Comparison of ENCODE assay signal across 8 cellular contexts in genomic region chr20:37527638-37528441, GRCh38. TPM values are rescaled to one million over a fixed set of nuclear protein-coding genes. Genes with fewer than 3 reads are reported as not detected.
DNase-seq lines count a peak whose midpoint lies in the region; ATAC-seq and TF ChIP-seq lines count a peak whose summit lies in the region.

Gene BLCAP, minus strand, starts transcription at chr20:37527876. Its CDS starts 8,702 bp downstream, at chr20:37519174.

- H3K27ac ChIP-seq in HCT116 (ENCODE audit: low read depth, low read length) (peak within 1 kb of the TSS; percentile 94), neuronal stem cell (replicated peaks; ENCODE audit: low read length) (peak within 1 kb of the TSS; percentile 60), subcutaneous abdominal adipose tissue (ENCODE audit: low read depth, low read length) (peak within 1 kb of the TSS; percentile 95)

- H3K9ac ChIP-seq in HCT116 (ENCODE audit: low read length) = peak within 1 kb of the TSS; percentile 86
- peak within 1 kb of the TSS; percentile 97 for H3K9ac ChIP-seq in neuronal stem cell (ENCODE audit: low read depth, low read length, poor library complexity)
- peak within 1 kb of the TSS; percentile 92 to 98 (median 96) for H3K9ac ChIP-seq in subcutaneous abdominal adipose tissue (ENCODE audit: low read length in 5 of 5)

- peak within 1 kb of the TSS; percentile 85 to 97 for H3K4me3 ChIP-seq in HCT116 (replicated peaks in 1 of 2; ENCODE audit: low read depth in 1 of 2, low read length in 2 of 2)
- H3K4me3 ChIP-seq in neuronal stem cell (ENCODE audit: low read length in 2 of 2) = peak within 1 kb of the TSS; percentile 88 to 96
- peak within 1 kb of the TSS; percentile 94 to 100 (median 98) for H3K4me3 ChIP-seq in subcutaneous abdominal adipose tissue (ENCODE audit: low read depth in 1 of 5, low read length in 5 of 5)

- peak; percentile 69 for TF ChIP-seq POLR2A in HCT116 (IDR thresholded peaks at IDR 0.05; ENCODE audit: borderline replicate concordance, extremely low read depth, insufficient read depth, insufficient read length)

- H2BK120ac ChIP-seq in neuronal stem cell (ENCODE audit: low read depth, low read length) = peak within 1 kb of the TSS; percentile 90

- H2AFZ ChIP-seq in HCT116 (ENCODE audit: low read depth, low read length, poor library complexity, severe bottlenecking) (no peak within 1 kb of the TSS), neuronal stem cell (ENCODE audit: low read length) (peak within 1 kb of the TSS; percentile 90)

- H2BK15ac ChIP-seq in neuronal stem cell (ENCODE audit: low read length) = peak within 1 kb of the TSS; percentile 63

- H3K4me2 ChIP-seq in HCT116 (ENCODE audit: low read length) (peak within 1 kb of the TSS; percentile 95), neuronal stem cell (ENCODE audit: insufficient read depth, low read length, poor library complexity, severe bottlenecking) (peak within 1 kb of the TSS; percentile 80)

- CTCF ChIA-PET in HCT116 (lab: Charles Lee) = interaction anchor here (0.6 kb wide), 1 partner anchor 27 kb away, joined by 3 read pairs; no protein-coding TSS in a partner anchor

- peak within 1 kb of the TSS; percentile 88 for H2AK5ac ChIP-seq in neuronal stem cell (ENCODE audit: low read depth, low read length)

- H3K9me3 ChIP-seq in HCT116 (ENCODE audit: control insufficient read depth in 1 of 2, insufficient read depth in 1 of 2, low read depth in 1 of 2, low read length in 2 of 2) (no peaks in the 10 kb centered on the region), neuronal stem cell (replicated peaks in 1 of 2; ENCODE audit: control insufficient read depth in 2 of 2, insufficient read depth in 1 of 2, low read depth in 1 of 2, low read length in 2 of 2) (peaks cover 0 to 10% of the 10 kb centered on the region in 2 donors), subcutaneous abdominal adipose tissue (ENCODE audit: control insufficient read depth in 5 of 5, low read length in 5 of 5) (no peaks in the 10 kb centered on the region)

- H4K91ac ChIP-seq in neuronal stem cell (ENCODE audit: low read depth, low read length, poor library complexity) = no peak within 1 kb of the TSS

- H3K36me3 ChIP-seq in HCT116 (ENCODE audit: control insufficient read depth in 1 of 2, insufficient read depth in 2 of 2, low read length in 2 of 2) (no peaks in the 10 kb centered on the region), neuronal stem cell (replicated peaks in 1 of 2; ENCODE audit: control insufficient read depth in 2 of 2, insufficient read depth in 2 of 2, low read length in 2 of 2) (peaks cover 0 to 21% of the 10 kb centered on the region in 2 donors), subcutaneous abdominal adipose tissue (ENCODE audit: control insufficient read depth in 5 of 5, insufficient read depth in 5 of 5, low read length in 5 of 5) (peaks cover 0 to 3% (median 0%) of the 10 kb centered on the region in 5 donors)

- H3K27me3 ChIP-seq in HCT116 (ENCODE audit: insufficient read depth, low read length) (no peaks in the 10 kb centered on the region), neuronal stem cell (ENCODE audit: control insufficient read depth in 3 of 3, insufficient read depth in 3 of 3, low read depth in 1 of 3, low read length in 3 of 3) (no peaks in the 10 kb centered on the region), subcutaneous abdominal adipose tissue (ENCODE audit: control insufficient read depth in 5 of 5, insufficient read depth in 4 of 5, low read length in 5 of 5) (no peaks in the 10 kb centered on the region)

- intact Hi-C loops in HCT116 (cut with micrococcal nuclease) = no loop called here

- peaks cover 17% of the 10 kb centered on the region for H3K79me1 ChIP-seq in neuronal stem cell (ENCODE audit: low read depth, low read length)

- BruUV-seq in HCT116 (replicated peaks; lab: Mats Ljungman, UMichigan) = no TSS peak

- peak within 1 kb of the TSS; percentile 82 for H3K23ac ChIP-seq in neuronal stem cell (ENCODE audit: low read depth, low read length, poor library complexity)

- H3K79me2 ChIP-seq in HCT116 (ENCODE audit: insufficient read depth, low read length) = peaks cover 49% of the 10 kb centered on the region

- H4K20me1 ChIP-seq in HCT116 (ENCODE audit: insufficient read depth) = no peaks in the 10 kb centered on the region

- peak within 1 kb of the TSS; percentile 65 for H3K14ac ChIP-seq in neuronal stem cell (ENCODE audit: low read length)

- RAD21 ChIA-PET in HCT116 (lab: Charles Lee; ENCODE audit: low non-redundant PET in 1 of 2, low total read pairs in 2 of 2, uncharacterized antibody in 2 of 2, unreplicated experiment in 2 of 2) = no interaction called here

- H3K4me1 ChIP-seq in HCT116 (ENCODE audit: control insufficient read depth in 1 of 2, insufficient read depth in 2 of 2, low read length in 2 of 2) (peaks cover 28 to 47% of the 10 kb centered on the region in 2 experiments), neuronal stem cell (ENCODE audit: control insufficient read depth in 2 of 2, insufficient read depth in 1 of 2, low read depth in 1 of 2, low read length in 2 of 2) (peaks cover 15 to 16% of the 10 kb centered on the region in 2 donors), subcutaneous abdominal adipose tissue (ENCODE audit: control insufficient read depth in 5 of 5, insufficient read depth in 5 of 5, low read length in 5 of 5) (peaks cover 8 to 55% (median 53%) of the 10 kb centered on the region in 5 donors)

- H2BK12ac ChIP-seq in neuronal stem cell (ENCODE audit: low read length) = no peak within 1 kb of the TSS

- H4K8ac ChIP-seq in neuronal stem cell (ENCODE audit: low read depth, low read length) = no peak within 1 kb of the TSS

- no peak for TF ChIP-seq CTCF in HCT116 (IDR thresholded peaks at IDR 0.05 in 2 of 3, conservative IDR thresholded peaks at IDR 0.05 in 1 of 3; ENCODE audit: borderline replicate concordance in 1 of 3, insufficient read depth in 1 of 3, low read depth in 2 of 3, low read length in 2 of 3)

- peak within 1 kb of the TSS; percentile 94 for H2BK5ac ChIP-seq in neuronal stem cell (ENCODE audit: low read length)

- H3K4ac ChIP-seq in neuronal stem cell (ENCODE audit: low read length) = no peak within 1 kb of the TSS

- peak within 1 kb of the TSS; percentile 96 for H3K18ac ChIP-seq in neuronal stem cell (ENCODE audit: low read length)

- DNase-seq in ELR (ENCODE audit: low read depth) = peak; percentile 94
- peak; percentile 73 for DNase-seq in HCT116 (ENCODE audit: low read depth, low spot score)
- peak; percentile 92 for DNase-seq in NAMALWA (ENCODE audit: low spot score)
- DNase-seq in SK-N-DZ (ENCODE audit: low spot score) = peak; percentile 96
- DNase-seq in activated naive CD4-positive, alpha-beta T cell treated with Interleukin-2 at 50 U/mL for 16 hours = peak; percentile 93
- DNase-seq in foreskin melanocyte = peak; percentile 82
- DNase-seq in neuronal stem cell (ENCODE audit: low spot score) = peak; percentile 92

- H3K9me2 ChIP-seq in HCT116 (ENCODE audit: insufficient read depth) = no peaks in the 10 kb centered on the region

- TF ChIP-seq RAD21 in HCT116 (IDR thresholded peaks at IDR 0.05; ENCODE audit: low read depth) = no peak

- WGBS in neuronal stem cell (ENCODE audit: extremely low coverage in 2 of 2, insufficient read length in 2 of 2, insufficient replicate concordance in 1 of 2), 2 donors = no CpG with 5 or more reads among the region's 62 CpGs

- POLR2A ChIA-PET in HCT116 (lab: Charles Lee) = interaction anchor here (1.2 kb wide), 1 partner anchor 257 kb away, joined by 3 read pairs; no protein-coding TSS in a partner anchor

- ATAC-seq in HCT116 = peak; percentile 87

TF ChIP-seq in HCT116, 20 proteins besides CTCF, POLR2A, EP300 and RAD21 (continues in another document):
- peak; percentile 56 for TF ChIP-seq TCF7L2 (IDR thresholded peaks at IDR 0.05; ENCODE audit: borderline replicate concordance, extremely low read depth, insufficient read depth, insufficient read length)
- no peak for TF ChIP-seq EGR1 (IDR thresholded peaks at IDR 0.05; ENCODE audit: low read depth)
- TF ChIP-seq SIN3A (IDR thresholded peaks at IDR 0.05; ENCODE audit: low read depth) = peak; percentile 62
- peak; percentile 42 for TF ChIP-seq ZFX (IDR thresholded peaks at IDR 0.05)
- no peak for TF ChIP-seq ATF3 (IDR thresholded peaks at IDR 0.05)
- no peak for TF ChIP-seq EZH2phosphoT487 (IDR thresholded peaks at IDR 0.05; ENCODE audit: borderline replicate concordance)
- no peak for TF ChIP-seq SRF (IDR thresholded peaks at IDR 0.05; ENCODE audit: low read depth)
- TF ChIP-seq MAX (IDR thresholded peaks at IDR 0.05) = peak; percentile 66
- no peak for TF ChIP-seq ZNF274 (IDR thresholded peaks at IDR 0.05; ENCODE audit: low read depth, low read length)
- no peak for TF ChIP-seq JUND (IDR thresholded peaks at IDR 0.05)
- no peak for TF ChIP-seq EZH2 (IDR thresholded peaks at IDR 0.05)
- 0 out of 2 replicates have a peak, but pooled peaks have one; percentile 36 for TF ChIP-seq CBX3 (IDR thresholded peaks at IDR 0.05; ENCODE audit: low read depth)
- no peak for TF ChIP-seq FOSL1 (IDR thresholded peaks at IDR 0.05; ENCODE audit: low read depth)
- peak; percentile 64 for TF ChIP-seq SP1 (IDR thresholded peaks at IDR 0.05; ENCODE audit: low read depth)

RNA-seq across cellular contexts. Expression of gene BLCAP, which starts in this region (rescaled TPM):
- total RNA-seq in HCT116 (2021; ENCODE audit: unreplicated experiment) = 27.5 TPM
- polyA plus RNA-seq in HCT116 (2012) = 22.4 and 24.1 TPM in 2 replicates
- 48.9 and 49.5 TPM in 2 replicates for polyA plus RNA-seq in SK-N-DZ (2014; cell fraction: cytosol; rRNA removed)
- polyA plus RNA-seq in SK-N-DZ (2014; cell fraction: nucleus; rRNA removed) = 42.7 and 45.9 TPM in 2 replicates
- polyA plus RNA-seq in neuronal stem cell (2013, experiment 1 of 2) = 49.1 TPM
- polyA plus RNA-seq in neuronal stem cell (2013, experiment 2 of 2) = 48.5 TPM

Comparison
In these comparisons a context has a peak if more than half of its experiments do, and no peak if none do; other contexts are left out.
1. Peak in every context shown above with its lines: DNase-seq, ATAC-seq, H3K4me3 ChIP-seq and H3K27ac ChIP-seq.